In the genomic region with DNA sequence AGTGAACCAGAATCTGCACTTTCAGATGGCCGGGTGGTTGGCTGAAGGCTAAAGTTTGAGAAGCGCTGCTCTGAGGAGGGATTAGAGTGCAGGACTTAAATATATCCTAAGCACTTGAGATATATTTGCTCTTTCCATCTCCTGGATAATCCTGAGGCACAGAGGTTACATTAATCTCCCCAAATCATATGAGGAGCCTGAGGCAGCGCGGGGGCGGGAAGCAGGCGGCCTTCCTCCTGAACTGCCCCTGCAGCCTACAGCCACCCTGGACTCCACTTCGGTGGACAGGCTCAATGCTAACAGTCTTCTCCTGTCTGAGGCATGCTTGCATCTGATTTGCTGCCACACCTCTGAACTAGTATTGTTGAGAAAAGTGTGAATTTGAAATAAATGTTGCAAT, we compare ENCODE assay signal across 1 cellular context.
TF ChIP-seq lines count a peak whose summit lies in the region.

No MANE protein-coding gene starts in this region.

TF ChIP-seq in IMR-90, 13 proteins besides CTCF, POLR2A, EP300 and RAD21:
- TF ChIP-seq MXI1 (IDR thresholded peaks at IDR 0.05; ENCODE audit: borderline replicate concordance, low read depth, low read length) (no peak), CEBPB (IDR thresholded peaks at IDR 0.05; ENCODE audit: low read depth, low read length) (0 out of 2 replicates have a peak, but pooled peaks have one; percentile 11)
